In genomic region chr18:12377556-12378553, GRCh38 we compare ENCODE assay signal across 1 cellular context.
TF ChIP-seq lines count a peak whose summit lies in the region.

No MANE protein-coding gene starts in this region.

TF ChIP-seq in HepG2, 621 proteins besides CTCF, POLR2A, EP300 and RAD21 (continued from another document and continues in another):
- TF ChIP-seq ZBTB40 (IDR thresholded peaks at IDR 0.05) (no peak), ZBTB40 (CRISPR knock-in tag; IDR thresholded peaks at IDR 0.05) (no peak), FOXC1 (CRISPR knock-in tag; IDR thresholded peaks at IDR 0.05; ENCODE audit: borderline replicate concordance) (0 out of 2 replicates have a peak, but pooled peaks have one; percentile 35), ZNF136 (CRISPR knock-in tag; IDR thresholded peaks at IDR 0.05; ENCODE audit: low read depth) (no peak), POGK (CRISPR knock-in tag; conservative IDR thresholded peaks at IDR 0.05) (no peak; the same call in 1 of the 2 replicates), BCLAF1 (IDR thresholded peaks at IDR 0.05) (no peak), MLLT10 (CRISPR knock-in tag; IDR thresholded peaks at IDR 0.05) (no peak), ZNF556 (CRISPR knock-in tag; IDR thresholded peaks at IDR 0.05; ENCODE audit: borderline replicate concordance) (no peak), ZNF326 (CRISPR knock-in tag; IDR thresholded peaks at IDR 0.05; ENCODE audit: borderline replicate concordance) (no peak), MXD3 (CRISPR knock-in tag; IDR thresholded peaks at IDR 0.05) (peak; percentile 60), ZFP36L1 (CRISPR knock-in tag; IDR thresholded peaks at IDR 0.05) (no peak), RBAK (CRISPR knock-in tag; IDR thresholded peaks at IDR 0.05) (no peak), MTA1 (CRISPR knock-in tag; IDR thresholded peaks at IDR 0.05; ENCODE audit: borderline replicate concordance) (no peak), ZNF646 (CRISPR knock-in tag; IDR thresholded peaks at IDR 0.05) (no peak), SRSF4 (IDR thresholded peaks at IDR 0.05; ENCODE audit: low read depth, low read length, poor library complexity, severe bottlenecking) (no peak), ZNF33B (CRISPR knock-in tag; IDR thresholded peaks at IDR 0.05) (no peak), ZNF564 (CRISPR knock-in tag; IDR thresholded peaks at IDR 0.05) (no peak), FOSL1 (CRISPR knock-in tag; IDR thresholded peaks at IDR 0.05; ENCODE audit: borderline replicate concordance) (no peak), NR1H2 (CRISPR knock-in tag; IDR thresholded peaks at IDR 0.05; ENCODE audit: borderline replicate concordance, low read depth) (no peak), ZNF766 (CRISPR knock-in tag; IDR thresholded peaks at IDR 0.05; ENCODE audit: borderline replicate concordance) (no peak), ELF1 (CRISPR knock-in tag; IDR thresholded peaks at IDR 0.05) (peak; percentile 56; the same call in 1 of the 2 replicates), PHB2 (IDR thresholded peaks at IDR 0.05; ENCODE audit: partially characterized antibody) (no peak), TMF1 (CRISPR knock-in tag; IDR thresholded peaks at IDR 0.05; ENCODE audit: low read depth) (no peak), HHEX (CRISPR knock-in tag; IDR thresholded peaks at IDR 0.05) (no peak), MEF2D (CRISPR knock-in tag; IDR thresholded peaks at IDR 0.05) (peak; percentile 71; the same call in 1 of the 2 replicates), ZBTB49 (CRISPR knock-in tag; IDR thresholded peaks at IDR 0.05; ENCODE audit: borderline replicate concordance) (no peak), STAG1 (CRISPR knock-in tag; IDR thresholded peaks at IDR 0.05) (no peak), ZNF224 (CRISPR knock-in tag; IDR thresholded peaks at IDR 0.05) (no peak), TBX3 (IDR thresholded peaks at IDR 0.05; ENCODE audit: borderline replicate concordance) (no peak), EEA1 (CRISPR knock-in tag; IDR thresholded peaks at IDR 0.05; ENCODE audit: borderline replicate concordance) (no peak), ZNF740 (CRISPR knock-in tag; IDR thresholded peaks at IDR 0.05) (no peak), ZNF30 (CRISPR knock-in tag; IDR thresholded peaks at IDR 0.05) (no peak), ELF3 (CRISPR knock-in tag; IDR thresholded peaks at IDR 0.05) (peak; percentile 85), ZNF790 (CRISPR knock-in tag; IDR thresholded peaks at IDR 0.05; ENCODE audit: borderline replicate concordance) (0 out of 2 replicates have a peak, but pooled peaks have one; percentile 9)
